Comparison of ENCODE assay signal across 8 cellular contexts in genomic region chr11:36073411-36074203, GRCh38.
DNase-seq lines count a peak whose midpoint lies in the region; ATAC-seq and TF ChIP-seq lines count a peak whose summit lies in the region.

No MANE protein-coding gene starts in this region.

- peaks cover 11 to 32% (median 23%) of the 10 kb centered on the region in 3 experiments for H3K36me3 Mint-ChIP-seq in H9 (ENCODE audit: insufficient read depth in 1 of 3, low read depth in 3 of 3)
- peaks cover 34% of the 10 kb centered on the region for H3K36me3 Mint-ChIP-seq in WTC11
- H3K36me3 Mint-ChIP-seq in activated T-helper 17 cell treated with anti-CD3 and anti-CD28 coated beads, Interleukin-2, amount 50 U/mL, for 72 hours (ENCODE audit: low read depth) = no peaks in the 10 kb centered on the region

- DNase-seq in H9 = no peak
- DNase-seq in WTC11 (ENCODE audit: low spot score) = no peak
- peak; percentile 55 to 91 (median 76) for DNase-seq in head of caudate nucleus
- peak; percentile 62 for DNase-seq in pulmonary artery endothelial cell (ENCODE audit: low read depth, low spot score)
- no peak for DNase-seq in NCI-H146 treated with DMSO at 0.1 percent for 48 hours (lab: John Stamatoyannopoulos, UW; ENCODE audit: unreplicated experiment)
- no peak for DNase-seq in DMS114 treated with DMSO at 0.1 percent for 48 hours (lab: John Stamatoyannopoulos, UW; ENCODE audit: unreplicated experiment)

- intact Hi-C loops in head of caudate nucleus (cut with DNase I) = no loop called here

- no peak overlapping the region for H2BK12ac ChIP-seq in H9 (ENCODE audit: insufficient read length, low read depth, low read length)

- no peak overlapping the region for H2BK120ac ChIP-seq in H9 (ENCODE audit: low read depth, low read length, poor library complexity, severe bottlenecking)

- H3K4me2 ChIP-seq in H9 (ENCODE audit: insufficient read depth, insufficient read length, low read length) = no peak overlapping the region

- no peak overlapping the region for H4K8ac ChIP-seq in H9 (replicated peaks; ENCODE audit: insufficient read length, low read depth, low read length)

- H3K27ac Mint-ChIP-seq in H9 = peak overlapping the region; percentile 55 to 78 (median 69); a peak in 5 of 7 replicates
- H3K27ac Mint-ChIP-seq in WTC11 = peak overlapping the region; percentile 82
- H3K27ac Mint-ChIP-seq in activated T-helper 17 cell treated with anti-CD3 and anti-CD28 coated beads, Interleukin-2, amount 50 U/mL, for 72 hours = no peak overlapping the region

- H3K23ac ChIP-seq in H9 (ENCODE audit: insufficient read length, low read depth, low read length) = no peak overlapping the region

- H4K20me1 ChIP-seq in H9 (ENCODE audit: control insufficient read depth, insufficient read depth, insufficient read length) = no peaks in the 10 kb centered on the region

- H3K56ac ChIP-seq in H9 (ENCODE audit: insufficient read length, low read depth, low read length) = no peak overlapping the region

- H3K18ac ChIP-seq in H9 (ENCODE audit: insufficient read length, low read depth, low read length) = no peak overlapping the region

- H3K23me2 ChIP-seq in H9 (ENCODE audit: insufficient read length, low read depth, low read length, poor library complexity, severe bottlenecking) = no peaks in the 10 kb centered on the region

- no peaks in the 10 kb centered on the region for H3K79me1 ChIP-seq in H9 (ENCODE audit: insufficient read depth, low read depth, low read length, poor library complexity, severe bottlenecking)

- no peak overlapping the region for H4K5ac ChIP-seq in H9 (ENCODE audit: insufficient read length, low read depth, low read length)

- ATAC-seq in WTC11 (no peak), HG03135 (IDR thresholded peaks at IDR 0.05; ENCODE audit: unreplicated experiment) (no peak)
- no peak for ATAC-seq in activated T-helper 17 cell treated with anti-CD3 and anti-CD28 coated beads, Interleukin-2, amount 50 U/mL, for 72 hours (replicated peaks)

- no peak overlapping the region for H3K14ac ChIP-seq in H9 (ENCODE audit: insufficient read depth, low read length)

- H3K4me1 ChIP-seq in H9 (ENCODE audit: insufficient read depth, low read length) = peaks cover 2% of the 10 kb centered on the region; the same call in 1 of the 2 replicates

- H3K27me3 ChIP-seq in H9 (ENCODE audit: insufficient read depth, low read length) = no peaks in the 10 kb centered on the region

- H2AK5ac ChIP-seq in H9 (ENCODE audit: insufficient read length, low read length) = no peak overlapping the region

- peaks cover 52 to 53% of the 10 kb centered on the region in 2 experiments for H3K4me1 Mint-ChIP-seq in H9
- peaks cover 59% of the 10 kb centered on the region for H3K4me1 Mint-ChIP-seq in WTC11
- no peaks in the 10 kb centered on the region for H3K4me1 Mint-ChIP-seq in activated T-helper 17 cell treated with anti-CD3 and anti-CD28 coated beads, Interleukin-2, amount 50 U/mL, for 72 hours

- no CpG with 5 or more reads among the region's 9 CpGs for WGBS in H9 (ENCODE audit: extremely low coverage, insufficient read length, low lambda C conversion rate)

- H3K9me3 Mint-ChIP-seq in H9 = peaks cover 19 to 26% of the 10 kb centered on the region in 2 experiments
- peaks cover 28% of the 10 kb centered on the region for H3K9me3 Mint-ChIP-seq in WTC11
- H3K9me3 Mint-ChIP-seq in activated T-helper 17 cell treated with anti-CD3 and anti-CD28 coated beads, Interleukin-2, amount 50 U/mL, for 72 hours = peaks cover 3% of the 10 kb centered on the region

- H4K91ac ChIP-seq in H9 (ENCODE audit: insufficient read length, low read depth, low read length) = no peak overlapping the region

- no peak overlapping the region for H3K4me3 Mint-ChIP-seq in H9
- H3K4me3 Mint-ChIP-seq in WTC11 = no peak overlapping the region
- no peak overlapping the region for H3K4me3 Mint-ChIP-seq in activated T-helper 17 cell treated with anti-CD3 and anti-CD28 coated beads, Interleukin-2, amount 50 U/mL, for 72 hours

- no peak overlapping the region for H2BK15ac ChIP-seq in H9 (ENCODE audit: low read depth, low read length)

- no peak for TF ChIP-seq CTCF in H9 (conservative IDR thresholded peaks at IDR 0.05)
- TF ChIP-seq CTCF in WTC11 (IDR thresholded peaks at IDR 0.05) = no peak

- H2BK20ac ChIP-seq in H9 (ENCODE audit: low read depth, low read length, poor library complexity, severe bottlenecking) = no peak overlapping the region

- H3T11ph ChIP-seq in H9 (ENCODE audit: low read length) = no peak overlapping the region

- no peak overlapping the region for H3K27ac ChIP-seq in H9 (ENCODE audit: insufficient read length, low read depth, low read length)

- H3K9ac ChIP-seq in H9 (ENCODE audit: extremely low read depth, insufficient read length, low read length) = no peak overlapping the region

- no peak overlapping the region for H3K4ac ChIP-seq in H9 (ENCODE audit: low read depth, low read length)

- H2BK5ac ChIP-seq in H9 (ENCODE audit: insufficient read length, low read length) = no peak overlapping the region

- no peaks in the 10 kb centered on the region for H3K9me3 ChIP-seq in H9 (ENCODE audit: control insufficient read depth, low read depth, low read length)

- H3K27me3 Mint-ChIP-seq in H9 (ENCODE audit: low read depth) (no peaks in the 10 kb centered on the region), WTC11 (ENCODE audit: low read depth) (no peaks in the 10 kb centered on the region; the same call in 1 of the 2 replicates)
- H3K27me3 Mint-ChIP-seq in activated T-helper 17 cell treated with anti-CD3 and anti-CD28 coated beads, Interleukin-2, amount 50 U/mL, for 72 hours = peaks cover 32% of the 10 kb centered on the region

- no peak overlapping the region for H2AFZ ChIP-seq in H9 (ENCODE audit: low read length)

- POLR2A ChIA-PET in WTC11 (lab: Charles Lee) = interaction anchor here (0.6 kb wide), 1 partner anchor 14 kb away, joined by 4 read pairs; no protein-coding TSS in a partner anchor

- CTCF ChIA-PET in WTC11 (lab: Charles Lee) = interaction anchor here (0.6 to 7.1 kb wide), 8 partner anchors 15 to 444 kb away, joined by 3 to 217 read pairs (median 8); no protein-coding TSS in a partner anchor

- no peaks in the 10 kb centered on the region for H3K79me2 ChIP-seq in H9 (ENCODE audit: insufficient read depth, low read length)

TF ChIP-seq in WTC11, 78 proteins besides CTCF, POLR2A, EP300 and RAD21:
- TF ChIP-seq ZNF138 (CRISPR knock-in tag; conservative IDR thresholded peaks at IDR 0.05) (no peak), NFATC4 (CRISPR knock-in tag; IDR thresholded peaks at IDR 0.05) (no peak), TP53 (CRISPR knock-in tag; IDR thresholded peaks at IDR 0.05) (no peak)
- TF ChIP-seq, protein P1, sequence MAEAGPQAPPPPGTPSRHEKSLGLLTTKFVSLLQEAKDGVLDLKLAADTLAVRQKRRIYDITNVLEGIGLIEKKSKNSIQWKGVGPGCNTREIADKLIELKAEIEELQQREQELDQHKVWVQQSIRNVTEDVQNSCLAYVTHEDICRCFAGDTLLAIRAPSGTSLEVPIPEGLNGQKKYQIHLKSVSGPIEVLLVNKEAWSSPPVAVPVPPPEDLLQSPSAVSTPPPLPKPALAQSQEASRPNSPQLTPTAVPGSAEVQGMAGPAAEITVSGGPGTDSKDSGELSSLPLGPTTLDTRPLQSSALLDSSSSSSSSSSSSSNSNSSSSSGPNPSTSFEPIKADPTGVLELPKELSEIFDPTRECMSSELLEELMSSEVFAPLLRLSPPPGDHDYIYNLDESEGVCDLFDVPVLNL (CRISPR knock-in tag; IDR thresholded peaks at IDR 0.05; ENCODE audit: borderline replicate concordance, low read depth) = no peak
- TF ChIP-seq, protein P2, sequence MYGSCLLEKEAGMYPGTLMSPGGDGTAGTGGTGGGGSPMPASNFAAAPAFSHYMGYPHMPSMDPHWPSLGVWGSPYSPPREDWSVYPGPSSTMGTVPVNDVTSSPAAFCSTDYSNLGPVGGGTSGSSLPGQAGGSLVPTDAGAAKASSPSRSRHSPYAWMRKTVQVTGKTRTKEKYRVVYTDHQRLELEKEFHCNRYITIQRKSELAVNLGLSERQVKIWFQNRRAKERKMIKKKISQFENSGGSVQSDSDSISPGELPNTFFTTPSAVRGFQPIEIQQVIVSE (CRISPR knock-in tag; IDR thresholded peaks at IDR 0.05; ENCODE audit: borderline replicate concordance) = no peak

Comparison
In these comparisons a context has a peak if more than half of its experiments do, and no peak if none do; other contexts are left out.
1. DNase-seq: peak in head of caudate nucleus (42 of 42) and pulmonary artery endothelial cell (single experiment); none in H9 (single experiment), WTC11 (single experiment), NCI-H146 treated with DMSO at 0.1 percent for 48 hours (single experiment) and DMS114 treated with DMSO at 0.1 percent for 48 hours (single experiment).